ENCODE assay signal across 15 cellular contexts in the genomic region with DNA sequence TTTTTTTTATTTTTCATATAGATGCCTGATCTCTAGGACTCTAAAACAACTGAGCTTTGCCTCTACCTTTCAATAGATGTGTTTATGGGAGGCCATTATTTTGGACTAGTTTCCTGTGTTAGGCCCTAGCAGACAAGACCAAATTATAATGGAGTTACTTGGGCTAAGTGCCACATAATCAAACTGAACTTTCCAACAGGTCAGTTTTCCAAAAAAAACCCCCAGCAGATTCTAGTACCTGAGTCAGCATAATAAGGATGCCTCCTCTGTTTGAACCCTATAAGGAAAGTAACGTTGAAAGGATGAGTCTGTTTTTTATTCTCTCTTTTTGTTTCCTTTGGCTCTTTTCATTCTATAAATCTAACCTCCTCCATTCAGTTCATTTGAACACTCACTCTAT.
DNase-seq lines count a peak whose midpoint lies in the region; ATAC-seq and TF ChIP-seq lines count a peak whose summit lies in the region.
"Had no signal": no experiment of that assay in that cellular context is flagged by ENCODE, and none has a peak within 500 bp of the region (broad histone marks: within the 10 kb centered on the region; RNA-seq: fewer than 3 reads in every experiment).

No MANE protein-coding gene starts in this region.

- no peak overlapping the region for H3K4me3 ChIP-seq in RWPE2 (ENCODE audit: severe bottlenecking)
- no peak overlapping the region for H3K4me3 ChIP-seq in mammary epithelial cell (replicated peaks in 1 of 3; ENCODE audit: insufficient read depth in 1 of 3, low read depth in 2 of 3, low read length in 3 of 3)
- H3K4me3 ChIP-seq in trophoblast cell (ENCODE audit: low read depth, low read length) = no peak overlapping the region
- H3K4me3 ChIP-seq in CD4-positive, alpha-beta memory T cell (ENCODE audit: low read length in 2 of 2) = no peak overlapping the region
- H3K4me3 ChIP-seq in Karpas-422 (ENCODE audit: low read length) = no peak overlapping the region
- H3K4me3 ChIP-seq: cardiac muscle cell, ovary, tibial artery had no signal

- ATAC-seq in activated CD4-positive, alpha-beta T cell treated with anti-CD3 and anti-CD28 coated beads for 36 hours = no peak
- ATAC-seq in RWPE2 (ENCODE audit: low read depth) (no peak), GM18909 (IDR thresholded peaks at IDR 0.05; ENCODE audit: poor library complexity, unreplicated experiment) (no peak)

- in situ Hi-C loops in mammary epithelial cell (cut with MboI; ENCODE audit: low sequenced_read_pairs in 2 of 2) = loop anchor here in 1 of 2 donors (10.0 to 25.0 kb wide), 2 partner anchors 149 to 407 kb away; a partner anchor contains a TSS

- H3K79me2 ChIP-seq in mammary epithelial cell (ENCODE audit: insufficient read depth, low read length) = no peaks in the 10 kb centered on the region
- H3K79me2 ChIP-seq in trophoblast cell (ENCODE audit: control insufficient read depth, insufficient read depth, low read length, poor library complexity) = no peaks in the 10 kb centered on the region
- H3K79me2 ChIP-seq in Karpas-422 (ENCODE audit: low read length) = no peaks in the 10 kb centered on the region

- DNase-seq in activated CD4-positive, alpha-beta T cell treated with anti-CD3 and anti-CD28 coated beads, Interleukin-2, amount 10 ng/mL, durations not matched to agents 24 days and 14 days = peak; percentile 32
- DNase-seq in activated CD4-positive, alpha-beta T cell treated with anti-CD3 and anti-CD28 coated beads for 36 hours = no peak
- DNase-seq in RWPE2 (ENCODE audit: low spot score) (no peak), mammary epithelial cell (no peak), trophoblast cell (no peak), Karpas-422 (no peak)
- DNase-seq in CD4-positive, alpha-beta memory T cell = no peak
- DNase-seq: 8988T; effector CD8-positive, alpha-beta T cell; NCI-H526; stimulated activated CD4-positive, alpha-beta T cell treated with anti-CD3 and anti-CD28 coated beads, Interleukin-4, amount 100 ng/mL, for 4 hours; tibial artery had no signal

- H3K4me2 ChIP-seq in mammary epithelial cell (ENCODE audit: insufficient read depth, low read depth, low read length) (peak overlapping the region; percentile 32), trophoblast cell (ENCODE audit: low read length) (no peak overlapping the region), Karpas-422 (ENCODE audit: low read depth, low read length, poor library complexity, severe bottlenecking) (no peak overlapping the region)

- no peak overlapping the region for H4K8ac ChIP-seq in trophoblast cell (ENCODE audit: low read depth, low read length)

- H2BK5ac ChIP-seq in trophoblast cell (ENCODE audit: low read depth, low read length, poor library complexity) = no peak overlapping the region

- H2AFZ ChIP-seq in mammary epithelial cell (ENCODE audit: low read depth, low read length) = no peak overlapping the region
- no peak overlapping the region for H2AFZ ChIP-seq in trophoblast cell (ENCODE audit: insufficient read depth, low read length, poor library complexity)
- no peak overlapping the region for H2AFZ ChIP-seq in Karpas-422 (ENCODE audit: low read length)

- peaks cover 44% of the 10 kb centered on the region for H3K4me1 Mint-ChIP-seq in activated CD4-positive, alpha-beta T cell treated with anti-CD3 and anti-CD28 coated beads, Interleukin-2, amount 10 ng/mL, durations not matched to agents 24 days and 14 days
- H3K4me1 Mint-ChIP-seq in activated CD4-positive, alpha-beta T cell treated with anti-CD3 and anti-CD28 coated beads for 36 hours = peaks cover 30% of the 10 kb centered on the region
- H3K4me1 Mint-ChIP-seq in CD4-positive, alpha-beta memory T cell = peaks cover 0 to 6% (median 5%) of the 10 kb centered on the region in 4 donors

- H3K27me3 ChIP-seq in RWPE2 (ENCODE audit: insufficient read depth, poor library complexity, severe bottlenecking) = no peaks in the 10 kb centered on the region
- no peaks in the 10 kb centered on the region for H3K27me3 ChIP-seq in mammary epithelial cell (ENCODE audit: insufficient read depth, low read length)
- no peaks in the 10 kb centered on the region for H3K27me3 ChIP-seq in trophoblast cell (ENCODE audit: insufficient read depth, low read length)
- H3K27me3 ChIP-seq in CD4-positive, alpha-beta memory T cell (ENCODE audit: insufficient read depth, low read length) = no peaks in the 10 kb centered on the region
- H3K27me3 ChIP-seq in Karpas-422 (ENCODE audit: low read length) = no peaks in the 10 kb centered on the region
- H3K27me3 ChIP-seq: cardiac muscle cell, ovary, tibial artery had no signal

- H3K27ac Mint-ChIP-seq in activated CD4-positive, alpha-beta T cell treated with anti-CD3 and anti-CD28 coated beads, Interleukin-2, amount 10 ng/mL, durations not matched to agents 24 days and 14 days = peak overlapping the region; percentile 92
- no peak overlapping the region for H3K27ac Mint-ChIP-seq in activated CD4-positive, alpha-beta T cell treated with anti-CD3 and anti-CD28 coated beads for 36 hours
- peak overlapping the region in 2 of 7 donors; percentile 4 to 64 for H3K27ac Mint-ChIP-seq in CD4-positive, alpha-beta memory T cell

- no peak overlapping the region for H3K23ac ChIP-seq in trophoblast cell (ENCODE audit: low read length)

- H3K27ac ChIP-seq in RWPE2 (ENCODE audit: poor library complexity, severe bottlenecking) (peak overlapping the region; percentile 58), mammary epithelial cell (ENCODE audit: insufficient read depth, low read depth, low read length) (peak overlapping the region; percentile 63), trophoblast cell (ENCODE audit: low read depth, low read length) (peak overlapping the region; percentile 73), Karpas-422 (ENCODE audit: low read length) (no peak overlapping the region)
- no peak overlapping the region for H3K27ac ChIP-seq in CD4-positive, alpha-beta memory T cell (ENCODE audit: low read depth, low read length)
- H3K27ac ChIP-seq: cardiac muscle cell, ovary, tibial artery had no signal

- TSS peak; percentile 93 for BruUV-seq in mammary epithelial cell (replicated peaks; lab: Mats Ljungman, UMichigan)

- H3K9ac ChIP-seq in mammary epithelial cell (ENCODE audit: insufficient read depth, low read length) (no peak overlapping the region), trophoblast cell (ENCODE audit: low read length) (no peak overlapping the region), Karpas-422 (ENCODE audit: low read length) (no peak overlapping the region)

- H2AK5ac ChIP-seq in trophoblast cell (ENCODE audit: low read length) = no peak overlapping the region

- peak overlapping the region; percentile 18 for H3K4me3 Mint-ChIP-seq in activated CD4-positive, alpha-beta T cell treated with anti-CD3 and anti-CD28 coated beads, Interleukin-2, amount 10 ng/mL, durations not matched to agents 24 days and 14 days
- no peak overlapping the region for H3K4me3 Mint-ChIP-seq in activated CD4-positive, alpha-beta T cell treated with anti-CD3 and anti-CD28 coated beads for 36 hours
- H3K4me3 Mint-ChIP-seq in CD4-positive, alpha-beta memory T cell = no peak overlapping the region

- no peak overlapping the region for H3K14ac ChIP-seq in trophoblast cell (ENCODE audit: low read length)

- dilution Hi-C loops in mammary epithelial cell (cut with HindIII; ENCODE audit: low sequenced_read_pairs) = loop anchor here (25.0 kb wide), 1 partner anchor 157 kb away; a partner anchor contains a TSS

- H3K9me3 ChIP-seq in RWPE2 (ENCODE audit: severe bottlenecking) = no peaks in the 10 kb centered on the region
- peaks cover 6% of the 10 kb centered on the region for H3K9me3 ChIP-seq in mammary epithelial cell (replicated peaks; ENCODE audit: insufficient read depth, low read length)
- no peaks in the 10 kb centered on the region for H3K9me3 ChIP-seq in trophoblast cell (ENCODE audit: insufficient read depth, low read depth, low read length)
- no peaks in the 10 kb centered on the region for H3K9me3 ChIP-seq in CD4-positive, alpha-beta memory T cell (ENCODE audit: control insufficient read depth in 1 of 2, low read length in 2 of 2)
- H3K9me3 ChIP-seq in Karpas-422 (ENCODE audit: low read length) = no peaks in the 10 kb centered on the region
- H3K9me3 ChIP-seq: ovary, tibial artery had no signal

- TF ChIP-seq CTCF in RWPE2 (IDR thresholded peaks at IDR 0.05; ENCODE audit: poor library complexity, severe bottlenecking) (no peak), mammary epithelial cell (conservative IDR thresholded peaks at IDR 0.05 in 1 of 2, IDR thresholded peaks at IDR 0.05 in 1 of 2; ENCODE audit: extremely low read depth in 1 of 2, insufficient read depth in 1 of 2, low read depth in 1 of 2, low read length in 2 of 2) (no peak)

- H4K12ac ChIP-seq in trophoblast cell (ENCODE audit: low read depth, low read length) = no peak overlapping the region

- WGBS in mammary epithelial cell (ENCODE audit: low coverage, missing lambda C conversion rate) = 93% methylated on average over 1 of the region's 1 CpG
- no CpG with 5 or more reads among the region's 1 CpG for WGBS in trophoblast cell (ENCODE audit: extremely low coverage, insufficient coverage, insufficient read length)

- H3K4ac ChIP-seq in trophoblast cell (ENCODE audit: low read depth, low read length) = no peak overlapping the region

- H4K20me1 ChIP-seq in mammary epithelial cell (ENCODE audit: insufficient read depth, low read length) = no peaks in the 10 kb centered on the region
- H4K20me1 ChIP-seq in Karpas-422 (ENCODE audit: insufficient read depth, low read depth, low read length) = no peaks in the 10 kb centered on the region

- H3K36me3 ChIP-seq in RWPE2 (ENCODE audit: low read depth) = no peaks in the 10 kb centered on the region
- no peaks in the 10 kb centered on the region for H3K36me3 ChIP-seq in mammary epithelial cell (ENCODE audit: insufficient read depth, low read length)
- H3K36me3 ChIP-seq in trophoblast cell (ENCODE audit: control insufficient read depth in 1 of 2, insufficient read depth in 2 of 2, low read length in 2 of 2) = no peaks in the 10 kb centered on the region
- H3K36me3 ChIP-seq in CD4-positive, alpha-beta memory T cell (ENCODE audit: insufficient read depth, low read length) = no peaks in the 10 kb centered on the region
- no peaks in the 10 kb centered on the region for H3K36me3 ChIP-seq in Karpas-422 (ENCODE audit: insufficient read depth, low read length)
- H3K36me3 ChIP-seq: cardiac muscle cell, ovary, tibial artery had no signal

- H2BK120ac ChIP-seq in trophoblast cell (ENCODE audit: insufficient read depth, low read length, poor library complexity) = no peak overlapping the region

- no peak overlapping the region for H4K91ac ChIP-seq in trophoblast cell (ENCODE audit: low read depth, low read length)

- H3K27me3 Mint-ChIP-seq in activated CD4-positive, alpha-beta T cell treated with anti-CD3 and anti-CD28 coated beads, Interleukin-2, amount 10 ng/mL, durations not matched to agents 24 days and 14 days = no peaks in the 10 kb centered on the region
- H3K27me3 Mint-ChIP-seq in activated CD4-positive, alpha-beta T cell treated with anti-CD3 and anti-CD28 coated beads for 36 hours = peaks cover 2% of the 10 kb centered on the region
- H3K27me3 Mint-ChIP-seq in CD4-positive, alpha-beta memory T cell = peaks cover 0 to 2% of the 10 kb centered on the region in 2 donors

- POLR2A ChIA-PET in activated CD4-positive, alpha-beta T cell treated with anti-CD3 and anti-CD28 coated beads for 36 hours (lab: Charles Lee) = no interaction called here
- POLR2A ChIA-PET in CD4-positive, alpha-beta memory T cell (lab: Charles Lee; ENCODE audit: partially characterized antibody) = no interaction called here

- H3K36me3 Mint-ChIP-seq in activated CD4-positive, alpha-beta T cell treated with anti-CD3 and anti-CD28 coated beads, Interleukin-2, amount 10 ng/mL, durations not matched to agents 24 days and 14 days (ENCODE audit: low read depth) = peaks cover 17% of the 10 kb centered on the region
- H3K36me3 Mint-ChIP-seq in activated CD4-positive, alpha-beta T cell treated with anti-CD3 and anti-CD28 coated beads for 36 hours (ENCODE audit: low read depth) = no peaks in the 10 kb centered on the region
- H3K36me3 Mint-ChIP-seq in CD4-positive, alpha-beta memory T cell = no peaks in the 10 kb centered on the region

- no peaks in the 10 kb centered on the region for H3K79me1 ChIP-seq in trophoblast cell (ENCODE audit: low read length)

- CTCF ChIA-PET in activated CD4-positive, alpha-beta T cell treated with anti-CD3 and anti-CD28 coated beads for 36 hours (lab: Charles Lee) = interaction anchor here (1.4 to 2.1 kb wide), 2 partner anchors 48 to 177 kb away, joined by 3 to 22 read pairs; no protein-coding TSS in a partner anchor
- CTCF ChIA-PET in mammary epithelial cell (lab: Charles Lee; ENCODE audit: low non-redundant PET) = interaction anchor here (0.5 to 0.6 kb wide), 2 partner anchors 148 to 177 kb away, joined by 6 to 9 read pairs; no protein-coding TSS in a partner anchor
- CTCF ChIA-PET in CD4-positive, alpha-beta memory T cell (lab: Charles Lee; ENCODE audit: partially characterized antibody) = interaction anchor here (1.0 to 3.6 kb wide), 2 partner anchors 149 to 177 kb away, joined by 4 to 26 read pairs; a partner anchor contains a TSS

- intact Hi-C loops in activated CD4-positive, alpha-beta T cell treated with anti-CD3 and anti-CD28 coated beads, Interleukin-2, amount 10 ng/mL, durations not matched to agents 24 days and 14 days (cut with micrococcal nuclease) = loop anchor here (1.0 to 10.0 kb wide), 6 partner anchors 14 to 593 kb away; a partner anchor contains a TSS
- intact Hi-C loops in activated CD4-positive, alpha-beta T cell treated with anti-CD3 and anti-CD28 coated beads for 36 hours (cut with DNase I, micrococcal nuclease) = loop anchor here (1.0 to 10.0 kb wide), 8 partner anchors 14 to 589 kb away; a partner anchor contains a TSS
- intact Hi-C loops in mammary epithelial cell (cut with micrococcal nuclease) = loop anchor here (1.0 to 10.0 kb wide), 5 partner anchors 13 to 559 kb away; a partner anchor contains a TSS
- intact Hi-C loops in CD4-positive, alpha-beta memory T cell (cut with micrococcal nuclease) = no loop called here

- H2BK12ac ChIP-seq in trophoblast cell (ENCODE audit: low read length) = no peak overlapping the region

- peaks cover 10% of the 10 kb centered on the region for H3K4me1 ChIP-seq in RWPE2 (ENCODE audit: insufficient read depth, poor library complexity, severe bottlenecking)
- H3K4me1 ChIP-seq in mammary epithelial cell (ENCODE audit: insufficient read depth, low read length) = peaks cover 18% of the 10 kb centered on the region
- peaks cover 0 to 2% of the 10 kb centered on the region in 2 experiments for H3K4me1 ChIP-seq in trophoblast cell (ENCODE audit: control insufficient read depth in 1 of 2, insufficient read depth in 2 of 2, low read length in 2 of 2)
- H3K4me1 ChIP-seq in CD4-positive, alpha-beta memory T cell (ENCODE audit: insufficient read depth, low read length) = no peaks in the 10 kb centered on the region
- H3K4me1 ChIP-seq in Karpas-422 (ENCODE audit: low read length) = no peaks in the 10 kb centered on the region

- no peak overlapping the region for H3K18ac ChIP-seq in trophoblast cell (ENCODE audit: low read length)

- no peaks in the 10 kb centered on the region for H3K9me2 ChIP-seq in Karpas-422 (replicated peaks; ENCODE audit: insufficient read depth, low read length)

- peaks cover 9% of the 10 kb centered on the region for H3K9me3 Mint-ChIP-seq in activated CD4-positive, alpha-beta T cell treated with anti-CD3 and anti-CD28 coated beads, Interleukin-2, amount 10 ng/mL, durations not matched to agents 24 days and 14 days
- H3K9me3 Mint-ChIP-seq in activated CD4-positive, alpha-beta T cell treated with anti-CD3 and anti-CD28 coated beads for 36 hours (ENCODE audit: low read depth) = no peaks in the 10 kb centered on the region
- no peaks in the 10 kb centered on the region for H3K9me3 Mint-ChIP-seq in CD4-positive, alpha-beta memory T cell

Comparison
In these comparisons a context has a peak if more than half of its experiments do, and no peak if none do; other contexts are left out.
1. H3K27ac ChIP-seq: peak in RWPE2 (single experiment), mammary epithelial cell (single experiment) and trophoblast cell (single experiment); none in CD4-positive, alpha-beta memory T cell (single experiment) and Karpas-422 (single experiment).